ENCODE assay signal across 18 cellular contexts in the genomic region with DNA sequence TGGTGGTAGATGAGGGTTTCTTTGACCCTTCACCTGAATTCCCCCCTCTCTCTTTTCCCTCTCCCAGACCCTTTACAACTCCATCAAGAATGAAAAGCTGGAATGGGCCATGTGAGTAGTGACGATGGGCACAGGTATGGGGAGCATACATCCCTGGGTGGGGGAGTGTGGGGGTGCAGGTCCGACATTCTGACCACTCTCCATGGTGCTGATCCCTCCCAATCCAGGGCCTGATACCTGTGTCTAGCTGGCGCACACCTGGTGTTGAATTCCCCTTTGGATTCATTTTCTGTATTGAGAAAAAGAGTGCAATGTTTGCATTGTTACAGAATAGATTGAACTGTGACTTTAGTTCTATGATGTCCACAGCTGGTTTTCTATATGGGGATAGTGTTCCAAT. TPM values are rescaled to one million over a fixed set of nuclear protein-coding genes. Genes with fewer than 3 reads are reported as not detected.
"Had no signal": no experiment of that assay in that cellular context is flagged by ENCODE, and none has a peak within 500 bp of the region (broad histone marks: within the 10 kb centered on the region; RNA-seq: fewer than 3 reads in every experiment).

No MANE protein-coding gene starts in this region.

- H3K4me1 ChIP-seq: tibial artery, uterus had no signal

- DNase-seq: activated CD4-positive, alpha-beta T cell treated with anti-CD3 and anti-CD28 coated beads, Interleukin-2, amount 50 U/mL, for 1 hour; activated CD8-positive, alpha-beta memory T cell treated with anti-CD3 and anti-CD28 coated beads for 24 hours; activated gamma-delta T cell treated with Interleukin-2 at 50 U/mL for 16 hours; effector memory CD4-positive, alpha-beta T cell; foreskin melanocyte; head of caudate nucleus; naive B cell; stimulated activated CD4-positive, alpha-beta T cell treated with anti-CD3 and anti-CD28 coated beads, Interleukin-15, amount 100 ng/mL, for 24 hours; stimulated activated CD4-positive, alpha-beta T cell treated with anti-CD3 and anti-CD28 coated beads, Interleukin-4, amount 100 ng/mL, for 1 hour; stimulated activated naive B cell treated with anti-CD40 and anti-IgM and Interleukin-4, amounts not matched to agents 10 μg/mL and 1 μg/mL and 100 μg/mL, for 72 hours; uterus had no signal

- H3K4me3 Mint-ChIP-seq: activated naive CD8-positive, alpha-beta T cell; brain; dendritic cell treated with granulocyte-macrophage colony-stimulating factor and Interleukin-4, amounts not matched to agents 40 ng/mL and 50 ng/mL, for 4 days; naive B cell; stimulated activated naive B cell treated with anti-CD40 and anti-IgM and Interleukin-4, amounts not matched to agents 10 μg/mL and 1 μg/mL and 100 μg/mL, for 72 hours had no signal

- H3K4me3 ChIP-seq: skin epidermis, tibial artery, uterus had no signal

- H3K9me3 Mint-ChIP-seq: dendritic cell treated with granulocyte-macrophage colony-stimulating factor and Interleukin-4, amounts not matched to agents 40 ng/mL and 50 ng/mL, for 4 days; stimulated activated naive B cell treated with anti-CD40 and anti-IgM and Interleukin-4, amounts not matched to agents 10 μg/mL and 1 μg/mL and 100 μg/mL, for 72 hours had no signal

- H3K27ac Mint-ChIP-seq: activated naive CD8-positive, alpha-beta T cell; brain; dendritic cell treated with granulocyte-macrophage colony-stimulating factor and Interleukin-4, amounts not matched to agents 40 ng/mL and 50 ng/mL, for 4 days; naive B cell; stimulated activated naive B cell treated with anti-CD40 and anti-IgM and Interleukin-4, amounts not matched to agents 10 μg/mL and 1 μg/mL and 100 μg/mL, for 72 hours had no signal

- ATAC-seq: stimulated activated naive B cell treated with anti-CD40 and anti-IgM and Interleukin-4, amounts not matched to agents 10 μg/mL and 1 μg/mL and 100 μg/mL, for 72 hours had no signal

- H3K36me3 ChIP-seq: tibial artery, uterus had no signal

- H3K9me3 ChIP-seq: tibial artery, uterus had no signal

- H3K27me3 ChIP-seq: uterus had no signal

- H3K4me1 Mint-ChIP-seq: brain; naive B cell; stimulated activated naive B cell treated with anti-CD40 and anti-IgM and Interleukin-4, amounts not matched to agents 10 μg/mL and 1 μg/mL and 100 μg/mL, for 72 hours had no signal

- H3K27ac ChIP-seq: epithelial cell of prostate, skin epidermis, tibial artery, uterus had no signal

RNA-seq across cellular contexts. Expression of a gene that starts 40.0 kb away (rescaled TPM):
- total RNA-seq: T-helper 2 cell treated with Interferon-gamma antibody and Interleukin-4, amounts not matched to agents 100 ng/mL and 5 ng/mL, for 36 hours had no signal
